In the genomic region with DNA sequence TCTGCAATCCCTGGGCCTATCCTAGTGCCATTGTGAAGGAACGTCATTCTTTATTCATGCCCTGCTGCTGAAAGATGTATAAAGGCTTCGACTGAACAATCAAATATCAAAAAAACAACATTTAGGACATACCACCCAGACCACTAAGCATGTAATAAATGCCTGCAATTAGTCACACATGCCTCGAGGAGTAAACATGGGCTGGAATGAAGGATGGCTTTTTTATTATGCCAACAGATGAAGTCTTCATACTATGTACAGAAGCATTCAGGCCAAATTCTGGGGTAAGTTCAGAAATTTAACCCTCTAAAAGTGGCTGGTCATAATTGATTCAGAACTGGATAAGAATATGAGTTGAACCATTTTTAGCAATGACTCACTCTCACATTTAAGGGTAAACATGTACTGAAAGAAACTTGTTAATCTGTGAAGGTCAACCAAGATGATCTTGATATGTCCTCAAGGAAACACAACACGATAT, we compare ENCODE assay signal across 12 cellular contexts. TPM values are rescaled to one million over a fixed set of nuclear protein-coding genes. Genes with fewer than 3 reads are reported as not detected.
A peak's percentile ranks its signal among the peaks of the same experiment; 100 is the strongest.
DNase-seq lines count a peak whose midpoint lies in the region; ATAC-seq and TF ChIP-seq lines count a peak whose summit lies in the region.
"Had no signal": no experiment of that assay in that cellular context is flagged by ENCODE, and none has a peak within 500 bp of the region (broad histone marks: within the 10 kb centered on the region; RNA-seq: fewer than 3 reads in every experiment).

No MANE protein-coding gene starts in this region.

- H3K27ac ChIP-seq in HEK293 (ENCODE audit: extremely low read depth, low read depth, low read length): 0 out of 2 replicates have a peak overlapping the region, but pooled peaks have one; percentile 20

- H3K9me3 ChIP-seq in HEK293 (ENCODE audit: control insufficient read depth, insufficient read depth, low read depth, low read length): no peaks in the 10 kb centered on the region

- H3K4me1 ChIP-seq in HEK293 (ENCODE audit: control insufficient read depth, insufficient read depth, low read length): peaks cover 11% of the 10 kb centered on the region

- ATAC-seq in HG02973 (IDR thresholded peaks at IDR 0.05; ENCODE audit: unreplicated experiment): no peak
- ATAC-seq: T-cell had no signal

- CTCF ChIA-PET in HEK293 (lab: Yijun Ruan, JAX): interaction anchor here (0.7 to 2.8 kb wide), 2 partner anchors 9 to 21 kb away, joined by 3 to 13 read pairs; no protein-coding TSS in a partner anchor

- H3K4me3 ChIP-seq in HEK293 (ENCODE audit: low read depth, low read length): no peak overlapping the region
- no peak overlapping the region for H3K4me3 ChIP-seq in fibroblast of villous mesenchyme (ENCODE audit: low read depth, low read length)

- no peak for TF ChIP-seq CTCF in HEK293 (tag by site-specific recombination; IDR thresholded peaks at IDR 0.05)
- no peak for TF ChIP-seq CTCF in fibroblast of villous mesenchyme (IDR thresholded peaks at IDR 0.05; ENCODE audit: insufficient read depth, low read depth, low read length)

- in situ Hi-C loops in SK-MEL-5 (cut with HindIII; ENCODE audit: low pct_unique_long_range_greater_than_20kb, low sequenced_read_pairs): no loop called here

- H3K36me3 ChIP-seq in HEK293 (ENCODE audit: control insufficient read depth in 2 of 2, insufficient read depth in 1 of 2, low read length in 2 of 2): no peaks in the 10 kb centered on the region

- DNase-seq in A172 (ENCODE audit: low spot score) (peak; percentile 48), SK-MEL-5 (ENCODE audit: low read depth, low spot score) (peak; percentile 76), fibroblast of villous mesenchyme (ENCODE audit: low read depth) (peak; percentile 80), UCSD-AML1 (lab: John Stamatoyannopoulos, UW; ENCODE audit: unreplicated experiment) (no peak)
- no peak for DNase-seq in stimulated activated CD4-positive, alpha-beta T cell treated with anti-CD3 and anti-CD28 coated beads, Interleukin-4, amount 100 ng/mL, for 24 hours
- DNase-seq in activated T-cell treated with anti-CD3 and anti-CD28 coated beads, Interleukin-2, amount 50 U/mL, for 1 hour: no peak
- DNase-seq: central memory CD4-positive, alpha-beta T cell; NCI-H2227 treated with DMSO at 0.1 percent for 48 hours; T-cell had no signal

- POLR2A ChIA-PET in HEK293 (lab: Yijun Ruan, JAX): interaction anchor here (1.0 to 1.3 kb wide), 2 partner anchors 9 to 15 kb away, joined by 4 to 8 read pairs; no protein-coding TSS in a partner anchor

TF ChIP-seq in HEK293, 187 proteins besides CTCF, POLR2A, EP300 and RAD21 (continues in another document):
- TF ChIP-seq ZNF843 (tag by site-specific recombination; IDR thresholded peaks at IDR 0.05) (peak; percentile 92), ZFP37 (tag by site-specific recombination; IDR thresholded peaks at IDR 0.05) (peak; percentile 46; the same call in 1 of the 2 replicates), PRDM4 (tag by site-specific recombination; IDR thresholded peaks at IDR 0.05) (0 out of 2 replicates have a peak, but pooled peaks have one; percentile 34), ZNF174 (tag by site-specific recombination; IDR thresholded peaks at IDR 0.05) (no peak), ZNF664 (tag by site-specific recombination; IDR thresholded peaks at IDR 0.05) (no peak), ZBTB20 (tag by site-specific recombination; IDR thresholded peaks at IDR 0.05) (peak; percentile 56; the same call in 1 of the 2 replicates), ZNF768 (tag by site-specific recombination; IDR thresholded peaks at IDR 0.05) (no peak), ZNF548 (tag by site-specific recombination; IDR thresholded peaks at IDR 0.05) (no peak), OVOL3 (tag by site-specific recombination; IDR thresholded peaks at IDR 0.05) (no peak), ZNF366 (tag by site-specific recombination; conservative IDR thresholded peaks at IDR 0.05) (peak; percentile 64), YY2 (tag by site-specific recombination; IDR thresholded peaks at IDR 0.05) (no peak), ZNF473 (tag by site-specific recombination; IDR thresholded peaks at IDR 0.05) (no peak), ZNF221 (tag by site-specific recombination; IDR thresholded peaks at IDR 0.05; ENCODE audit: borderline replicate concordance) (no peak), ZNF266 (tag by site-specific recombination; IDR thresholded peaks at IDR 0.05; ENCODE audit: low read depth) (no peak), ZNF132 (tag by site-specific recombination; IDR thresholded peaks at IDR 0.05; ENCODE audit: borderline replicate concordance) (no peak), ELK4 (IDR thresholded peaks at IDR 0.05; ENCODE audit: borderline replicate concordance, low read depth, low read length) (no peak)
- TF ChIP-seq, protein P1, sequence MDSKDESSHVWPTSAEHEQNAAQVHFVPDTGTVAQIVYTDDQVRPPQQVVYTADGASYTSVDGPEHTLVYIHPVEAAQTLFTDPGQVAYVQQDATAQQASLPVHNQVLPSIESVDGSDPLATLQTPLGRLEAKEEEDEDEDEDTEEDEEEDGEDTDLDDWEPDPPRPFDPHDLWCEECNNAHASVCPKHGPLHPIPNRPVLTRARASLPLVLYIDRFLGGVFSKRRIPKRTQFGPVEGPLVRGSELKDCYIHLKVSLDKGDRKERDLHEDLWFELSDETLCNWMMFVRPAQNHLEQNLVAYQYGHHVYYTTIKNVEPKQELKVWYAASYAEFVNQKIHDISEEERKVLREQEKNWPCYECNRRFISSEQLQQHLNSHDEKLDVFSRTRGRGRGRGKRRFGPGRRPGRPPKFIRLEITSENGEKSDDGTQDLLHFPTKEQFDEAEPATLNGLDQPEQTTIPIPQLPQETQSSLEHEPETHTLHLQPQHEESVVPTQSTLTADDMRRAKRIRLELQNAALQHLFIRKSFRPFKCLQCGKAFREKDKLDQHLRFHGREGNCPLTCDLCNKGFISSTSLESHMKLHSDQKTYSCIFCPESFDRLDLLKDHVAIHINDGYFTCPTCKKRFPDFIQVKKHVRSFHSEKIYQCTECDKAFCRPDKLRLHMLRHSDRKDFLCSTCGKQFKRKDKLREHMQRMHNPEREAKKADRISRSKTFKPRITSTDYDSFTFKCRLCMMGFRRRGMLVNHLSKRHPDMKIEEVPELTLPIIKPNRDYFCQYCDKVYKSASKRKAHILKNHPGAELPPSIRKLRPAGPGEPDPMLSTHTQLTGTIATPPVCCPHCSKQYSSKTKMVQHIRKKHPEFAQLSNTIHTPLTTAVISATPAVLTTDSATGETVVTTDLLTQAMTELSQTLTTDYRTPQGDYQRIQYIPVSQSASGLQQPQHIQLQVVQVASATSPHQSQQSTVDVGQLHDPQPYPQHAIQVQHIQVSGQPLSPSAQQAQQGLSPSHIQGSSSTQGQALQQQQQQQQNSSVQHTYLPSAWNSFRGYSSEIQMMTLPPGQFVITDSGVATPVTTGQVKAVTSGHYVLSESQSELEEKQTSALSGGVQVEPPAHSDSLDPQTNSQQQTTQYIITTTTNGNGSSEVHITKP (tag by site-specific recombination; IDR thresholded peaks at IDR 0.05): peak; percentile 54
- TF ChIP-seq, protein P2, sequence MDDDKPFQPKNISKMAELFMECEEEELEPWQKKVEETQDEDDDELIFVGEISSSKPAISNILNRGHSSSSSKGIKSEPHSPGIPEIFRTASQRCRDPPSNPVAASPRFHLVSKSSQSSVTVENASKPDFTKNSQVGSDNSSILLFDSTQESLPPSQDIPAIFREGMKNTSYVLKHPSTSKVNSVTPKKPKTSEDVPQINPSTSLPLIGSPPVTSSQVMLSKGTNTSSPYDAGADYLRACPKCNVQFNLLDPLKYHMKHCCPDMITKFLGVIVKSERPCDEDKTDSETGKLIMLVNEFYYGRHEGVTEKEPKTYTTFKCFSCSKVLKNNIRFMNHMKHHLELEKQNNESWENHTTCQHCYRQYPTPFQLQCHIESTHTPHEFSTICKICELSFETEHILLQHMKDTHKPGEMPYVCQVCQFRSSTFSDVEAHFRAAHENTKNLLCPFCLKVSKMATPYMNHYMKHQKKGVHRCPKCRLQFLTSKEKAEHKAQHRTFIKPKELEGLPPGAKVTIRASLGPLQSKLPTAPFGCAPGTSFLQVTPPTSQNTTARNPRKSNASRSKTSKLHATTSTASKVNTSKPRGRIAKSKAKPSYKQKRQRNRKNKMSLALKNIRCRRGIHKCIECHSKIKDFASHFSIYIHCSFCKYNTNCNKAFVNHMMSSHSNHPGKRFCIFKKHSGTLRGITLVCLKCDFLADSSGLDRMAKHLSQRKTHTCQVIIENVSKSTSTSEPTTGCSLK (tag by site-specific recombination; IDR thresholded peaks at IDR 0.05): no peak

RNA-seq across cellular contexts. Expression of gene FAM240B, which starts 38.1 kb away (rescaled TPM):
- not detected in 2 replicates for total RNA-seq in A172 (2014; rRNA removed; shearing (Covaris generic))
- not detected in 2 replicates for total RNA-seq in SK-MEL-5 (2014; rRNA removed; shearing (Covaris generic))
- not detected in 2 replicates for polyA plus RNA-seq in SK-MEL-5 (2015; cell fraction: cytosol; rRNA removed)
- not detected in 2 replicates for polyA plus RNA-seq in SK-MEL-5 (2015; cell fraction: nucleus; rRNA removed)
- total RNA-seq in fibroblast of villous mesenchyme: not detected in 2 replicates
- total RNA-seq: T-cell, urinary bladder had no signal
- polyA plus RNA-seq: urinary bladder had no signal

Comparison
In these comparisons a context has a peak if more than half of its experiments do, and no peak if none do; other contexts are left out.
1. DNase-seq: peak in A172 (single experiment), SK-MEL-5 (single experiment) and fibroblast of villous mesenchyme (single experiment); none in UCSD-AML1 (single experiment), stimulated activated CD4-positive, alpha-beta T cell treated with anti-CD3 and anti-CD28 coated beads, Interleukin-4, amount 100 ng/mL, for 24 hours (single experiment) and activated T-cell treated with anti-CD3 and anti-CD28 coated beads, Interleukin-2, amount 50 U/mL, for 1 hour (single experiment).